ENCODE assay signal across 19 cellular contexts in the genomic region with DNA sequence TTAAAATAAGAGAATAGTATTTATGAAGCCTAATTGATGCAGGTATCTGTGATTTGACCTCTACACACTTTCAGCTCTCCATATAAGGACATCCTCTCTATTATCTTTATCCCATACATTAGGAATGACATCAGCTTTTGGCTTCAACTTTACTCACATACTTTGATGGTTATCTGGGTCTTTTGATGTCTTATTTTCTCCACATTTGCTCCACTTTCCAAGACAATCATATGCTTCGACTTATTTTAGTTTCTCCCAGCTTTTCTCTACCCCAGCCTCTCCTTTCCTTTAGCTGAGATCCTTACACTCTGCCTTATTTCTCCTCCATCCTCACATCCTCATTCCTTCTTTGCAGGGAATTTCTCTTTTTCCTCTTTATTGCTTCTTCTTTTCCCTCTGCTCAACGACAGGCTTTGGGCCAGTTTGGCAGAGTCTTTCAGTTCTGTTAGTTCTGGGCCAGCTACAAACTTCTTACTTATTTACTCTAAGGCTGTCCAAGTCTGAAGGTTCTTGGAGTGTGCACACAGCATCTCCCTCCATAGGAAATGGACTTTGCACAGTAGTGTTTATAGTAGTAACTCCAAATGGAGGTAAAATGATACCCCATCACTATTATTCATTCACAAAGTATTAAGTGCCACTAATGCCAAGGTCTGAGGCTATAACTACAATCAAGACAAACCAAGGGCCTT. TPM values are rescaled to one million over a fixed set of nuclear protein-coding genes. Genes with fewer than 3 reads are reported as not detected.
DNase-seq lines count a peak whose midpoint lies in the region; ATAC-seq and TF ChIP-seq lines count a peak whose summit lies in the region.
"Had no signal": no experiment of that assay in that cellular context is flagged by ENCODE, and none has a peak within 500 bp of the region (broad histone marks: within the 10 kb centered on the region; RNA-seq: fewer than 3 reads in every experiment).

No MANE protein-coding gene starts in this region.

- H3K23ac ChIP-seq in trophoblast cell (ENCODE audit: low read length): no peak overlapping the region

- H3K4me2 ChIP-seq in fibroblast of lung (ENCODE audit: extremely low read depth, insufficient read depth, low read length) (peak overlapping the region; percentile 52), trophoblast cell (ENCODE audit: low read length) (no peak overlapping the region)

- H4K91ac ChIP-seq in trophoblast cell (ENCODE audit: low read depth, low read length): no peak overlapping the region

- H3K9me3 ChIP-seq in fibroblast of lung (ENCODE audit: control insufficient read depth, insufficient read depth, low read depth, low read length) (no peaks in the 10 kb centered on the region), trophoblast cell (ENCODE audit: insufficient read depth, low read depth, low read length) (no peaks in the 10 kb centered on the region), uterus (no peaks in the 10 kb centered on the region)
- H3K9me3 ChIP-seq: BE2C, colonic mucosa, tibial artery had no signal

- no peak for TF ChIP-seq POLR2A in uterus (IDR thresholded peaks at IDR 0.05)

- no peak overlapping the region for H3K27ac ChIP-seq in fibroblast of lung (ENCODE audit: insufficient read depth, low read length)
- peak overlapping the region; percentile 49 for H3K27ac ChIP-seq in trophoblast cell (ENCODE audit: low read depth, low read length)
- H3K27ac ChIP-seq in uterus: no peak overlapping the region
- H3K27ac ChIP-seq: colonic mucosa had no signal

- intact Hi-C loops in uterus (cut with DNase I; ENCODE audit: low total_unique reads): no loop called here

- H3K4me3 ChIP-seq in fibroblast of lung (replicated peaks in 1 of 4; ENCODE audit: control extremely low read depth in 1 of 4, insufficient read depth in 1 of 4, low read depth in 3 of 4, low read length in 4 of 4) (no peak overlapping the region), trophoblast cell (ENCODE audit: low read depth, low read length) (no peak overlapping the region), uterus (no peak overlapping the region)
- H3K4me3 ChIP-seq: colonic mucosa, lung, tibial artery had no signal

- H3K18ac ChIP-seq in trophoblast cell (ENCODE audit: low read length): no peak overlapping the region

- H2BK5ac ChIP-seq in trophoblast cell (ENCODE audit: low read depth, low read length, poor library complexity): no peak overlapping the region

- no peak overlapping the region for H3K14ac ChIP-seq in trophoblast cell (ENCODE audit: low read length)

- H3K79me1 ChIP-seq in trophoblast cell (ENCODE audit: low read length): no peaks in the 10 kb centered on the region

- H2BK12ac ChIP-seq in trophoblast cell (ENCODE audit: low read length): no peak overlapping the region

- H3K36me3 ChIP-seq in fibroblast of lung (ENCODE audit: control insufficient read depth, insufficient read depth, low read length): no peaks in the 10 kb centered on the region
- H3K36me3 ChIP-seq in trophoblast cell (ENCODE audit: control insufficient read depth in 1 of 2, insufficient read depth in 2 of 2, low read length in 2 of 2): no peaks in the 10 kb centered on the region
- H3K36me3 ChIP-seq in uterus: no peaks in the 10 kb centered on the region
- H3K36me3 ChIP-seq: BE2C, colonic mucosa, tibial artery had no signal

- H2AK5ac ChIP-seq in trophoblast cell (ENCODE audit: low read length): no peak overlapping the region

- DNase-seq in AG08396 (ENCODE audit: low spot score): peak; percentile 13
- peak; percentile 35 for DNase-seq in HS-27A (ENCODE audit: low read depth)
- DNase-seq in fibroblast of lung (ENCODE audit: low read depth in 2 of 2): peak; percentile 53 to 83
- DNase-seq in trophoblast cell: peak in 1 of 2 donors; percentile 70
- no peak for DNase-seq in NCI-H1105 treated with DMSO at 0.1 percent for 48 hours (lab: John Stamatoyannopoulos, UW)
- DNase-seq in GM03348 (ENCODE audit: low spot score): no peak
- DNase-seq in uterus: no peak
- DNase-seq: activated naive CD8-positive, alpha-beta T cell treated with anti-CD3 and anti-CD28 coated beads, Interleukin-2, amount 10 ng/mL, durations not matched to agents 7 days and 5 days; BE2C; colonic mucosa; DMS79 treated with DMSO at 0.1 percent for 48 hours; NCI-H146; NCI-H526; RPMI8226; stimulated activated CD4-positive, alpha-beta T cell treated with anti-CD3 and anti-CD28 coated beads, Interleukin-15, amount 100 ng/mL, for 24 hours; T-helper 17 cell had no signal

- H3K4me1 ChIP-seq in fibroblast of lung (ENCODE audit: control insufficient read depth, extremely low read depth, insufficient read depth, low read length) (peaks cover 2% of the 10 kb centered on the region), trophoblast cell (ENCODE audit: control insufficient read depth in 1 of 2, insufficient read depth in 2 of 2, low read length in 2 of 2) (peaks cover 0 to 3% of the 10 kb centered on the region in 2 experiments), uterus (no peaks in the 10 kb centered on the region)
- H3K4me1 ChIP-seq: BE2C, colonic mucosa had no signal

- no peak for ATAC-seq in GM21526 (IDR thresholded peaks at IDR 0.05; ENCODE audit: low FRiP score, unreplicated experiment)
- ATAC-seq: T-helper 17 cell had no signal

- peak overlapping the region; percentile 11 for H2BK120ac ChIP-seq in trophoblast cell (ENCODE audit: insufficient read depth, low read length, poor library complexity)

- no peak overlapping the region for H3K4ac ChIP-seq in trophoblast cell (ENCODE audit: low read depth, low read length)

- no peak overlapping the region for H4K12ac ChIP-seq in trophoblast cell (ENCODE audit: low read depth, low read length)

- H3K27me3 ChIP-seq in fibroblast of lung (ENCODE audit: control insufficient read depth, insufficient read depth, low read length) (no peaks in the 10 kb centered on the region), trophoblast cell (ENCODE audit: insufficient read depth, low read length) (no peaks in the 10 kb centered on the region), uterus (no peaks in the 10 kb centered on the region)
- H3K27me3 ChIP-seq: BE2C, colonic mucosa, tibial artery had no signal

- no peak for TF ChIP-seq CTCF in fibroblast of lung (conservative IDR thresholded peaks at IDR 0.05 in 1 of 2, IDR thresholded peaks at IDR 0.05 in 1 of 2; ENCODE audit: low read depth in 1 of 2, low read length in 2 of 2)
- TF ChIP-seq CTCF in uterus (IDR thresholded peaks at IDR 0.05): no peak

- no peak overlapping the region for H4K8ac ChIP-seq in trophoblast cell (ENCODE audit: low read depth, low read length)

- H3K79me2 ChIP-seq in fibroblast of lung (ENCODE audit: control insufficient read depth, insufficient read depth, low read length) (no peaks in the 10 kb centered on the region), trophoblast cell (ENCODE audit: control insufficient read depth, insufficient read depth, low read length, poor library complexity) (no peaks in the 10 kb centered on the region)

- no CpG with 5 or more reads among the region's 2 CpGs for WGBS in trophoblast cell (ENCODE audit: extremely low coverage, insufficient coverage, insufficient read length)

- H3K9ac ChIP-seq in fibroblast of lung (ENCODE audit: insufficient read depth, low read length): no peak overlapping the region
- H3K9ac ChIP-seq in trophoblast cell (ENCODE audit: low read length): no peak overlapping the region

- H2AFZ ChIP-seq in fibroblast of lung (ENCODE audit: low read length): no peak overlapping the region
- no peak overlapping the region for H2AFZ ChIP-seq in trophoblast cell (ENCODE audit: insufficient read depth, low read length, poor library complexity)

- no peaks in the 10 kb centered on the region for H4K20me1 ChIP-seq in fibroblast of lung (ENCODE audit: control insufficient read depth, extremely low read depth, insufficient read depth, low read length)

RNA-seq across cellular contexts. Expression of a gene that starts 50.5 kb away (rescaled TPM):
- 9.8 and 12.2 TPM in 2 replicates for total RNA-seq in fibroblast of lung
- polyA plus RNA-seq in fibroblast of lung: 16.9 and 33.4 TPM in 2 replicates
- 8.1 and 16.0 TPM in 2 replicates for polyA plus RNA-seq in fibroblast of lung (2012)
- 19.0 and 20.6 TPM in 2 replicates for polyA minus RNA-seq in fibroblast of lung (ENCODE audit: low replicate concordance)
- 2.5 and 2.7 TPM in 2 replicates for polyA plus RNA-seq in trophoblast cell (2013)
- total RNA-seq in uterus: 1 to 10 TPM in 2 of 4 donors, under 1 TPM in 2; 0.29 to 9.0 (median 0.87) TPM

Comparison
In these comparisons a context has a peak if more than half of its experiments do, and no peak if none do; other contexts are left out.
1. DNase-seq: peak in AG08396 (single experiment), HS-27A (single experiment) and fibroblast of lung (2 of 2); none in NCI-H1105 treated with DMSO at 0.1 percent for 48 hours (single experiment), GM03348 (single experiment) and uterus (0 of 2).